8 cellular contexts compared by ENCODE assay signal in genomic region chr17:39244600-39245570, GRCh38. TPM values are rescaled to one million over a fixed set of nuclear protein-coding genes. Genes with fewer than 3 reads are reported as not detected.
DNase-seq lines count a peak whose midpoint lies in the region; ATAC-seq, FAIRE-seq and TF ChIP-seq lines count a peak whose summit lies in the region.

No MANE protein-coding gene starts in this region.

- no peak overlapping the region for H2AFZ ChIP-seq in SU-DHL-6 (ENCODE audit: low read depth, low read length, severe bottlenecking)

- H3K27me3 Mint-ChIP-seq in activated naive CD8-positive, alpha-beta T cell treated with anti-CD3 and anti-CD28 coated beads, Interleukin-2, amount 10 ng/mL, durations not matched to agents 7 days and 5 days, result peaks cover 2% of the 10 kb centered on the region

- POLR2A ChIA-PET in A549 (lab: Yijun Ruan, JAX), result interaction anchor here (0.7 to 2.5 kb wide), 5 partner anchors 39 to 156 kb away, joined by 3 to 34 read pairs (median 6); partner anchors contain the start of genes FBXL20 and RPL19
- POLR2A ChIA-PET in activated naive CD8-positive, alpha-beta T cell treated with anti-CD3 and anti-CD28 coated beads, Interleukin-2, amount 10 ng/mL, durations not matched to agents 7 days and 5 days (lab: Charles Lee), result interaction anchor here (0.6 to 2.0 kb wide), 6 partner anchors 34 to 91 kb away, joined by 3 to 22 read pairs (median 6); partner anchors contain the start of gene RPL19

- no peak overlapping the region for H3K9ac ChIP-seq in SU-DHL-6 (ENCODE audit: low read length)

- CTCF ChIA-PET in A549 (lab: Yijun Ruan, JAX), result interaction anchor here (0.5 to 21.6 kb wide), 71 partner anchors 9 to 560 kb away, joined by 3 to 1140 read pairs (median 4); partner anchors contain the start of genes ARL5C, CACNB1, FBXL20 and LASP1NB

- no peaks in the 10 kb centered on the region for H3K9me2 ChIP-seq in SU-DHL-6 (replicated peaks; ENCODE audit: insufficient read depth, low read length)

- WGBS in A549 (ENCODE audit: missing lambda C conversion rate), result 52% methylated on average over 6 of the region's 6 CpGs
- WGBS in psoas muscle, 3 donors, result 38 to 40% (median 39%) methylated on average over 6 of the region's 6 CpGs

- no peak overlapping the region for H3K4me2 ChIP-seq in A549
- H3K4me2 ChIP-seq in SU-DHL-6 (ENCODE audit: low read depth, low read length, poor library complexity, severe bottlenecking), result no peak overlapping the region

- H3K4me1 ChIP-seq in A549 (peaks cover 9% of the 10 kb centered on the region; the same call in 1 of the 3 replicates), psoas muscle (peaks cover 4% of the 10 kb centered on the region), uterus (no peaks in the 10 kb centered on the region)

- H3K27ac Mint-ChIP-seq in activated naive CD8-positive, alpha-beta T cell treated with anti-CD3 and anti-CD28 coated beads, Interleukin-2, amount 10 ng/mL, durations not matched to agents 7 days and 5 days, result peak overlapping the region; percentile 71

- H3K4me1 Mint-ChIP-seq in activated naive CD8-positive, alpha-beta T cell treated with anti-CD3 and anti-CD28 coated beads, Interleukin-2, amount 10 ng/mL, durations not matched to agents 7 days and 5 days, result peaks cover 11% of the 10 kb centered on the region

- no peak for TF ChIP-seq EP300 in A549 (IDR thresholded peaks at IDR 0.05)

- peak overlapping the region; percentile 41 for H3K4me3 Mint-ChIP-seq in activated naive CD8-positive, alpha-beta T cell treated with anti-CD3 and anti-CD28 coated beads, Interleukin-2, amount 10 ng/mL, durations not matched to agents 7 days and 5 days

- no peaks in the 10 kb centered on the region for H4K20me1 ChIP-seq in SU-DHL-6 (ENCODE audit: low read depth, low read length)

- H3K9me3 Mint-ChIP-seq in activated naive CD8-positive, alpha-beta T cell treated with anti-CD3 and anti-CD28 coated beads, Interleukin-2, amount 10 ng/mL, durations not matched to agents 7 days and 5 days, result no peaks in the 10 kb centered on the region

- peak; percentile 87 to 91 for DNase-seq in A549 (ENCODE audit: low read depth in 1 of 2, low spot score in 1 of 2)
- peak; percentile 56 for DNase-seq in NCI-H1436 treated with DMSO at 0.1 percent for 48 hours (lab: John Stamatoyannopoulos, UW)
- peak; percentile 85 for DNase-seq in activated naive CD8-positive, alpha-beta T cell treated with anti-CD3 and anti-CD28 coated beads, Interleukin-2, amount 10 ng/mL, durations not matched to agents 7 days and 5 days
- DNase-seq in cardiac septum (ENCODE audit: low spot score), result peak; percentile 86
- peak; percentile 84 to 90 for DNase-seq in psoas muscle
- peak; percentile 85 to 88 for DNase-seq in uterus

- H3K9me3 ChIP-seq in A549 (no peaks in the 10 kb centered on the region), SU-DHL-6 (ENCODE audit: insufficient read depth, low read length) (no peaks in the 10 kb centered on the region), psoas muscle (no peaks in the 10 kb centered on the region), uterus (no peaks in the 10 kb centered on the region)

- H3K36me3 ChIP-seq in SU-DHL-6 (ENCODE audit: low read length), result no peaks in the 10 kb centered on the region
- no peaks in the 10 kb centered on the region for H3K36me3 ChIP-seq in psoas muscle (ENCODE audit: insufficient read depth in 1 of 2, low read depth in 1 of 2)
- no peaks in the 10 kb centered on the region for H3K36me3 ChIP-seq in uterus

- intact Hi-C loops in cardiac septum (cut with DNase I) (loop anchor here (5.0 kb wide), 1 partner anchor 38 kb away; no protein-coding TSS in a partner anchor), psoas muscle (cut with DNase I) (loop anchor here (1.0 to 5.0 kb wide), 5 partner anchors 37 to 263 kb away; no protein-coding TSS in a partner anchor), uterus (cut with DNase I; ENCODE audit: low total_unique reads) (loop anchor here (10.0 kb wide), 1 partner anchor 260 kb away; no protein-coding TSS in a partner anchor)

- FAIRE-seq in A549 (lab: Jason Lieb, UNC), result peak; percentile 43

- TF ChIP-seq CTCF in A549 (IDR thresholded peaks at IDR 0.05), result peak; percentile 97
- peak; percentile 83 for TF ChIP-seq CTCF in SU-DHL-6 (IDR thresholded peaks at IDR 0.05; ENCODE audit: insufficient read depth, low read length, poor library complexity, severe bottlenecking)
- peak; percentile 98 for TF ChIP-seq CTCF in psoas muscle (IDR thresholded peaks at IDR 0.05)
- TF ChIP-seq CTCF in uterus (IDR thresholded peaks at IDR 0.05), result peak; percentile 91 to 93 (median 92)

- peak; percentile 92 to 99 for TF ChIP-seq RAD21 in A549 (conservative IDR thresholded peaks at IDR 0.05 in 1 of 2, IDR thresholded peaks at IDR 0.05 in 1 of 2)

- no peaks in the 10 kb centered on the region for H3F3A ChIP-seq in SU-DHL-6 (ENCODE audit: insufficient read depth)

- no peaks in the 10 kb centered on the region for H3K79me2 ChIP-seq in SU-DHL-6 (ENCODE audit: insufficient read depth, low read length)

- no peak overlapping the region for H3K27ac ChIP-seq in A549
- no peak overlapping the region for H3K27ac ChIP-seq in SU-DHL-6 (ENCODE audit: low read depth, low read length)
- no peak overlapping the region for H3K27ac ChIP-seq in psoas muscle
- H3K27ac ChIP-seq in uterus, result no peak overlapping the region

- TF ChIP-seq POLR2A in A549 (IDR thresholded peaks at IDR 0.05; ENCODE audit: low read length), result no peak
- no peak for TF ChIP-seq POLR2A in uterus (IDR thresholded peaks at IDR 0.05)

- ATAC-seq in A549, result peak; percentile 88 to 95
- ATAC-seq in GM19025 (IDR thresholded peaks at IDR 0.05; ENCODE audit: low read depth, unreplicated experiment), result peak; percentile 57
- peak; percentile 84 for ATAC-seq in activated naive CD8-positive, alpha-beta T cell treated with anti-CD3 and anti-CD28 coated beads, Interleukin-2, amount 10 ng/mL, durations not matched to agents 7 days and 5 days (ENCODE audit: low read depth)
- ATAC-seq in psoas muscle, result peak; percentile 87 to 95 (median 94)

- no peaks in the 10 kb centered on the region for H3K27me3 ChIP-seq in SU-DHL-6 (ENCODE audit: low read length)
- no peaks in the 10 kb centered on the region for H3K27me3 ChIP-seq in psoas muscle (ENCODE audit: insufficient read depth in 3 of 3, low read length in 2 of 3)
- no peaks in the 10 kb centered on the region for H3K27me3 ChIP-seq in uterus

- no peaks in the 10 kb centered on the region for H3K36me3 Mint-ChIP-seq in activated naive CD8-positive, alpha-beta T cell treated with anti-CD3 and anti-CD28 coated beads, Interleukin-2, amount 10 ng/mL, durations not matched to agents 7 days and 5 days

- H3K4me3 ChIP-seq in A549 (no peak overlapping the region), SU-DHL-6 (ENCODE audit: insufficient read depth, low read length, poor library complexity, severe bottlenecking) (no peak overlapping the region), psoas muscle (no peak overlapping the region), uterus (no peak overlapping the region)

TF ChIP-seq in A549, 52 proteins besides CTCF, POLR2A, EP300 and RAD21 (continues in another document):
- TF ChIP-seq MAX (IDR thresholded peaks at IDR 0.05), result no peak
- 0 out of 2 replicates have a peak, but pooled peaks have one; percentile 29 for TF ChIP-seq HEYL (CRISPR knock-in tag; IDR thresholded peaks at IDR 0.05)
- TF ChIP-seq ZFP36 (IDR thresholded peaks at IDR 0.05; ENCODE audit: borderline replicate concordance, partially characterized antibody), result peak; percentile 53
- peak; percentile 90 for TF ChIP-seq SMC3 (IDR thresholded peaks at IDR 0.05)
- no peak for TF ChIP-seq CHD2 (IDR thresholded peaks at IDR 0.05; ENCODE audit: low read length, partially characterized antibody)
- TF ChIP-seq RARB (CRISPR knock-in tag; IDR thresholded peaks at IDR 0.05), result no peak
- TF ChIP-seq JUNB (IDR thresholded peaks at IDR 0.05), result no peak

RNA-seq across cellular contexts. Expression of gene STAC2, which starts 19.1 kb away (rescaled TPM):
- 0.03 TPM in 2 replicates for polyA plus RNA-seq in A549 (2011; rRNA removed)
- polyA plus RNA-seq in A549 (2012; cell fraction: cytosol; rRNA removed), result 0.08 and 0.12 TPM in 2 replicates
- polyA plus RNA-seq in A549 (2012; cell fraction: nucleus; rRNA removed), result 0.10 TPM in 2 replicates
- 0.16 to 0.29 TPM (median 0.26 TPM) in 3 replicates for polyA plus RNA-seq in A549 (2017; fragmentation: RNase III; extraction: RNeasy Plus Mini Kit Qiagen cat#74134 plus additional on column Dnase treatment)
- polyA minus RNA-seq in A549 (2011; rRNA and poly(A)+ RNA removed), result 0.15 TPM in 1 of 2 replicates, not detected in the other
- total RNA-seq in activated naive CD8-positive, alpha-beta T cell treated with anti-CD3 and anti-CD28 coated beads, Interleukin-2, amount 10 ng/mL, durations not matched to agents 7 days and 5 days, result not detected
- total RNA-seq in cardiac septum, result 0.67 TPM
- total RNA-seq in psoas muscle, result 1 to 10 TPM in 1 of 4 donors, under 1 TPM in 2, not detected in 1; 0.07 to 1.2 (median 0.38) TPM
- polyA plus RNA-seq in psoas muscle, result under 1 TPM; 0.13 to 0.35 (median 0.29) TPM
- total RNA-seq in uterus, result 10 to 100 TPM in 1 of 4 donors, 1 to 10 TPM in 2, under 1 TPM in 1; 0.59 to 14.4 (median 1.1) TPM

RNA-seq across cellular contexts. Expression of gene RPL19, which starts 44.8 kb away (rescaled TPM):
- polyA plus RNA-seq in A549 (2011; rRNA removed) (1,983 and 2,211 TPM in 2 replicates), A549 (2017; fragmentation: RNase III; extraction: RNeasy Plus Mini Kit Qiagen cat#74134 plus additional on column Dnase treatment) (2,724 to 2,918 TPM (median 2,862 TPM) in 3 replicates), psoas muscle (1,000 to 10,000 TPM; 2,244 to 3,039 (median 2,565) TPM)
- 3,586 and 4,539 TPM in 2 replicates for polyA plus RNA-seq in A549 (2012; cell fraction: cytosol; rRNA removed)
- 1,789 and 1,975 TPM in 2 replicates for polyA plus RNA-seq in A549 (2012; cell fraction: nucleus; rRNA removed)
- polyA minus RNA-seq in A549 (2011; rRNA and poly(A)+ RNA removed), result 835 and 986 TPM in 2 replicates
- 1,000 to 10,000 TPM; 2,120 to 2,134 TPM for total RNA-seq in activated naive CD8-positive, alpha-beta T cell treated with anti-CD3 and anti-CD28 coated beads, Interleukin-2, amount 10 ng/mL, durations not matched to agents 7 days and 5 days
- total RNA-seq in cardiac septum (753 TPM), psoas muscle (1,000 to 10,000 TPM; 1,146 to 1,520 (median 1,371) TPM), uterus (1,000 to 10,000 TPM; 1,469 to 5,936 (median 3,528) TPM)

RNA-seq across cellular contexts. Expression of gene CACNB1, which starts 47.4 kb away (rescaled TPM):
- 3.2 and 3.6 TPM in 2 replicates for polyA plus RNA-seq in A549 (2011; rRNA removed)
- polyA plus RNA-seq in A549 (2012; cell fraction: cytosol; rRNA removed), result 4.3 and 5.3 TPM in 2 replicates
- 17.6 and 19.6 TPM in 2 replicates for polyA plus RNA-seq in A549 (2012; cell fraction: nucleus; rRNA removed)
- 3.4 to 4.3 TPM (median 3.9 TPM) in 3 replicates for polyA plus RNA-seq in A549 (2017; fragmentation: RNase III; extraction: RNeasy Plus Mini Kit Qiagen cat#74134 plus additional on column Dnase treatment)
- polyA minus RNA-seq in A549 (2011; rRNA and poly(A)+ RNA removed), result 8.4 and 10.0 TPM in 2 replicates
- 10 to 100 TPM; 25.9 to 27.2 TPM for total RNA-seq in activated naive CD8-positive, alpha-beta T cell treated with anti-CD3 and anti-CD28 coated beads, Interleukin-2, amount 10 ng/mL, durations not matched to agents 7 days and 5 days
- total RNA-seq in cardiac septum, result 11.8 TPM
- 100 to 1,000 TPM; 209 to 274 (median 226) TPM for total RNA-seq in psoas muscle
- 100 to 1,000 TPM in 2 of 3 donors, 10 to 100 TPM in 1; 88.2 to 196 (median 149) TPM for polyA plus RNA-seq in psoas muscle
- total RNA-seq in uterus, result 10 to 100 TPM in 2 of 4 donors, 1 to 10 TPM in 2; 5.6 to 23.3 (median 8.4) TPM

Comparison
In these comparisons a context has a peak if more than half of its experiments do, and no peak if none do; other contexts are left out.
1. RNA of gene CACNB1, which starts 47.4 kb away (total RNA-seq): 209 to 274 TPM in psoas muscle; 25.9 to 27.2 TPM in activated naive CD8-positive, alpha-beta T cell treated with anti-CD3 and anti-CD28 coated beads, Interleukin-2, amount 10 ng/mL, durations not matched to agents 7 days and 5 days, 11.8 TPM in cardiac septum (single experiment) and 5.6 to 23.3 TPM in uterus; every median in the first group is over 4 times any median in the second.
2. Peak in every context shown above with its lines, with median percentiles within 50 percentile points of each other: ATAC-seq, DNase-seq and CTCF ChIP-seq.